8 cellular contexts compared by ENCODE assay signal in the genomic region with DNA sequence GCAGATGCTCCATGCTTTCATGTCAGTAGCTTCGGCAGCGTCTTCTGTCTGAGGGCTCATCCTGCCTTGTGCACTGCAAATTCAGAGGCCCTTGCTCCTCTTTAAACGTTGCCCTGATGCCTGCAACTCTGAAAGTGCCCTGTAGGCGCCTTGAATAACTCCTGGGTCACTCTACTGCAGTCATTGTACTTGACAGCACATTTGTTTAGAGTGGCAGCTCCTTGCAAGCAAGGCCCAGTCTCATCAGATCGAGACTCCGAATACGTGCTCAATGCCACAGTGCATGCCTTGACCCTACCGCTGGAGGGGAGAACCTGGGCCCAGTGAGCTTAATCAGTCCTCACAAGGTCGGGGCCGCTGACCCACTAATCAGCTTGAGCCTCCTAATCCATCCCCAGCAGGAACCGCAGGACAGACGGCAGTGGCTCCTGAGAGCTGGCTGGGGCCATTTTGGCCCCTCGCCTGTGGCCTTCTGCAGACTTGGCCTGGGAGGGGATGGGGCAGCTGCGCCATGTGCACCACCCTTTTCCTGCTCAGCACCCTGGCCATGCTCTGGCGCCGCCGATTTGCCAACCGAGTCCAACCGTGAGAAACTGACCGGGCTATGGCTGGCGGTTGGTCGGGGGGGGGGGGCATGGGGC. TPM values are rescaled to one million over a fixed set of nuclear protein-coding genes. Genes with fewer than 3 reads are reported as not detected.
DNase-seq lines count a peak whose midpoint lies in the region; ATAC-seq and TF ChIP-seq lines count a peak whose summit lies in the region.

A gene with protein sequence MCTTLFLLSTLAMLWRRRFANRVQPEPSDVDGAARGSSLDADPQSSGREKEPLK (plus strand): TSS at position 414 of the 641 bp plus-strand sequence. CDS start 98 bp downstream, at position 512.

- no peak within 1 kb of the TSS for H3K27ac ChIP-seq in endodermal cell (ENCODE audit: low read depth, low read length)

- peaks cover 30% of the 10 kb centered on the region for H3K4me1 ChIP-seq in endodermal cell (ENCODE audit: control insufficient read depth, insufficient read depth, low read length)

- H3K36me3 Mint-ChIP-seq in endodermal cell (ENCODE audit: low read depth) (no peaks in the 10 kb centered on the region), natural killer cell (no peaks in the 10 kb centered on the region)
- no peaks in the 10 kb centered on the region for H3K36me3 Mint-ChIP-seq in activated CD4-positive, alpha-beta T cell treated with anti-CD3 and anti-CD28 coated beads for 36 hours (ENCODE audit: low read depth)

- ATAC-seq in natural killer cell (no peak), GM19023 (IDR thresholded peaks at IDR 0.05; ENCODE audit: unreplicated experiment) (no peak), GM21381 (IDR thresholded peaks at IDR 0.05; ENCODE audit: unreplicated experiment) (no peak)
- no peak for ATAC-seq in activated CD4-positive, alpha-beta T cell treated with anti-CD3 and anti-CD28 coated beads for 36 hours

- CTCF ChIA-PET in AG04449 (lab: Yijun Ruan, JAX), result interaction anchor here (1.0 to 10.2 kb wide), 7 partner anchors 8 to 73 kb away, joined by 3 to 180 read pairs (median 14); no protein-coding TSS in a partner anchor
- CTCF ChIA-PET in activated CD4-positive, alpha-beta T cell treated with anti-CD3 and anti-CD28 coated beads for 36 hours (lab: Charles Lee), result interaction anchor here (0.7 to 2.9 kb wide), 6 partner anchors 12 to 237 kb away, joined by 3 to 12 read pairs (median 3); no protein-coding TSS in a partner anchor

- peaks cover 27% of the 10 kb centered on the region for H3K4me1 Mint-ChIP-seq in endodermal cell
- H3K4me1 Mint-ChIP-seq in natural killer cell, result peaks cover 0 to 20% of the 10 kb centered on the region in 2 donors
- H3K4me1 Mint-ChIP-seq in activated CD4-positive, alpha-beta T cell treated with anti-CD3 and anti-CD28 coated beads for 36 hours, result no peaks in the 10 kb centered on the region

- no peaks in the 10 kb centered on the region for H3K9me3 Mint-ChIP-seq in endodermal cell
- no peaks in the 10 kb centered on the region for H3K9me3 Mint-ChIP-seq in natural killer cell
- no peaks in the 10 kb centered on the region for H3K9me3 Mint-ChIP-seq in activated CD4-positive, alpha-beta T cell treated with anti-CD3 and anti-CD28 coated beads for 36 hours (ENCODE audit: low read depth)

- peaks cover 3% of the 10 kb centered on the region; the same call in 1 of the 2 replicates for H3K36me3 ChIP-seq in MG63
- no peaks in the 10 kb centered on the region for H3K36me3 ChIP-seq in endodermal cell (ENCODE audit: control insufficient read depth, insufficient read depth, low read length)

- TF ChIP-seq CTCF in AG04449 (IDR thresholded peaks at IDR 0.05; ENCODE audit: insufficient read depth, low read length, missing control alignments), result no peak
- peak; percentile 63 for TF ChIP-seq CTCF in endodermal cell (conservative IDR thresholded peaks at IDR 0.05)
- no peak for TF ChIP-seq CTCF in natural killer cell (IDR thresholded peaks at IDR 0.05)

- H3K4me3 ChIP-seq in AG04449 (ENCODE audit: low read depth, low read length), result peak within 1 kb of the TSS; percentile 51
- H3K4me3 ChIP-seq in MG63, result peak within 1 kb of the TSS; percentile 26
- H3K4me3 ChIP-seq in endodermal cell (ENCODE audit: low read length), result peak within 1 kb of the TSS; percentile 57

- WGBS in endodermal cell (ENCODE audit: insufficient coverage in 1 of 2, insufficient read length in 1 of 2), 2 experiments, result 81 to 85% methylated on average over 6 to 22 of the region's 22 CpGs

- intact Hi-C loops in natural killer cell (cut with micrococcal nuclease), result no loop called here
- intact Hi-C loops in activated CD4-positive, alpha-beta T cell treated with anti-CD3 and anti-CD28 coated beads for 36 hours (cut with DNase I, micrococcal nuclease), result no loop called here

- peak within 1 kb of the TSS; percentile 55 for H3K4me3 Mint-ChIP-seq in endodermal cell
- H3K4me3 Mint-ChIP-seq in natural killer cell, result peak within 1 kb of the TSS; percentile 68
- no peak within 1 kb of the TSS for H3K4me3 Mint-ChIP-seq in activated CD4-positive, alpha-beta T cell treated with anti-CD3 and anti-CD28 coated beads for 36 hours

- H3K27me3 Mint-ChIP-seq in endodermal cell (ENCODE audit: insufficient read depth), result peaks cover 38% of the 10 kb centered on the region
- H3K27me3 Mint-ChIP-seq in natural killer cell (ENCODE audit: low read depth in 2 of 2), result peaks cover 11 to 32% of the 10 kb centered on the region in 2 donors
- H3K27me3 Mint-ChIP-seq in activated CD4-positive, alpha-beta T cell treated with anti-CD3 and anti-CD28 coated beads for 36 hours, result peaks cover 42% of the 10 kb centered on the region

- H3K9ac ChIP-seq in endodermal cell (ENCODE audit: extremely low read depth, low read length, poor library complexity, severe bottlenecking), result no peak within 1 kb of the TSS

- H3K27me3 ChIP-seq in MG63 (no peaks in the 10 kb centered on the region), endodermal cell (ENCODE audit: control insufficient read depth, insufficient read depth, low read length, poor library complexity, severe bottlenecking) (peaks cover 42% of the 10 kb centered on the region)

- no peak for DNase-seq in AG04449 (ENCODE audit: low read depth, low spot score)
- no peak for DNase-seq in MG63
- peak; percentile 75 for DNase-seq in endodermal cell
- DNase-seq in natural killer cell, result no peak
- no peak for DNase-seq in nucleus accumbens (lab: John Stamatoyannopoulos, UW)
- DNase-seq in activated CD4-positive, alpha-beta T cell treated with anti-CD3 and anti-CD28 coated beads for 36 hours, result no peak

- no peaks in the 10 kb centered on the region for H3K9me3 ChIP-seq in MG63
- H3K9me3 ChIP-seq in endodermal cell (ENCODE audit: control insufficient read depth, low read length), result no peaks in the 10 kb centered on the region

- H3K27ac Mint-ChIP-seq in endodermal cell (peak within 1 kb of the TSS; percentile 74), natural killer cell (no peak within 1 kb of the TSS)
- H3K27ac Mint-ChIP-seq in activated CD4-positive, alpha-beta T cell treated with anti-CD3 and anti-CD28 coated beads for 36 hours, result no peak within 1 kb of the TSS

- POLR2A ChIA-PET in AG04449 (lab: Yijun Ruan, JAX), result interaction anchor here (2.1 kb wide), 1 partner anchor 17 kb away, joined by 5 read pairs; no protein-coding TSS in a partner anchor
- POLR2A ChIA-PET in activated CD4-positive, alpha-beta T cell treated with anti-CD3 and anti-CD28 coated beads for 36 hours (lab: Charles Lee), result no interaction called here

RNA-seq across cellular contexts. Expression of the gene that starts here (rescaled TPM):
- total RNA-seq in MG63 (2014; rRNA removed; shearing (Covaris generic); ENCODE audit: low replicate concordance), result 1.2 TPM in 1 of 2 replicates, not detected in the other
- total RNA-seq in endodermal cell, result 1 to 10 TPM; 3.2 to 4.8 TPM
- 0.50 TPM for polyA plus RNA-seq in endodermal cell (2013, experiment 1 of 2)
- polyA plus RNA-seq in endodermal cell (2013, experiment 2 of 2), result 2.2 TPM
- total RNA-seq in natural killer cell, result 1 to 10 TPM in 1 of 3 donors, under 1 TPM in 2; 0.77 to 1.1 (median 0.82) TPM
- total RNA-seq in activated CD4-positive, alpha-beta T cell treated with anti-CD3 and anti-CD28 coated beads for 36 hours, result not detected
